ENCODE assay signal across 1 cellular context in the genomic region with DNA sequence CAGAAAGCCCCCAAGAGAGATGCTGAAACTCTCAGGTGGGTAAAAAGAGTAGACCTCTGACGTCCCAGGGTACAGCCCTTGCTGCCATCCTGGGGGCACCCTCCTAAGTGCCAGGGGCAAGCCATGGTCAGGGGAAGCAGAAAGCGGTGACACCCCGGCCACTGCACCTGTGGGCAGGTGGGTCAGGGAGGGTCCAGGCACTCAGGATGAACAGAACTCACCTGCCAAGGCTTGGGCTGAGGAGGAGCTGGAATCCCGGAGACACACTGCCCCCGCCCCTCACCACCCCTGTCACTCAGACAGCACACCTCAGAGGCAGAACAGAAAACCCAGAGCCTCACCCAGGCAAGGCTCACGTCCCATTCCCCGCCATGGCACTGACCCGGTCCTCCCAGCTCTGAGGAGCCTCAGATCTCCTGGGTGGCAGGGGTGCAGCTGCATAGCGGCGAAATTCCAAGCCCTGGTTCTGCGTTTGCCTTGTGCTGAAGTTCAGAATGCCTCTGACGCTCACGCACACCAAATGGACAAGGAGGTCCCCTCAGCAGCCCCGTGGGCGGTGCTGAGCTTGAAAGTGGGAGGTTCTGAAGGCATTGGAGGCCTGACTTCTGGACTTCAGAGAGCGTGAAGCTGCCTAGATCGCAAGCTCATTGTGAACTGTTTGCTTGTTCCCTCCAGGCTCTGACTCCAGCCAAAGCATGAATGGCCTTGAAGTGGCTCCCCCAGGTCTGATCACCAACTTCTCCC.
TF ChIP-seq lines count a peak whose summit lies in the region.

No MANE protein-coding gene starts in this region.

TF ChIP-seq in WTC11, 78 proteins besides CTCF, POLR2A, EP300 and RAD21 (continued from another document):
- TF ChIP-seq, protein P1, sequence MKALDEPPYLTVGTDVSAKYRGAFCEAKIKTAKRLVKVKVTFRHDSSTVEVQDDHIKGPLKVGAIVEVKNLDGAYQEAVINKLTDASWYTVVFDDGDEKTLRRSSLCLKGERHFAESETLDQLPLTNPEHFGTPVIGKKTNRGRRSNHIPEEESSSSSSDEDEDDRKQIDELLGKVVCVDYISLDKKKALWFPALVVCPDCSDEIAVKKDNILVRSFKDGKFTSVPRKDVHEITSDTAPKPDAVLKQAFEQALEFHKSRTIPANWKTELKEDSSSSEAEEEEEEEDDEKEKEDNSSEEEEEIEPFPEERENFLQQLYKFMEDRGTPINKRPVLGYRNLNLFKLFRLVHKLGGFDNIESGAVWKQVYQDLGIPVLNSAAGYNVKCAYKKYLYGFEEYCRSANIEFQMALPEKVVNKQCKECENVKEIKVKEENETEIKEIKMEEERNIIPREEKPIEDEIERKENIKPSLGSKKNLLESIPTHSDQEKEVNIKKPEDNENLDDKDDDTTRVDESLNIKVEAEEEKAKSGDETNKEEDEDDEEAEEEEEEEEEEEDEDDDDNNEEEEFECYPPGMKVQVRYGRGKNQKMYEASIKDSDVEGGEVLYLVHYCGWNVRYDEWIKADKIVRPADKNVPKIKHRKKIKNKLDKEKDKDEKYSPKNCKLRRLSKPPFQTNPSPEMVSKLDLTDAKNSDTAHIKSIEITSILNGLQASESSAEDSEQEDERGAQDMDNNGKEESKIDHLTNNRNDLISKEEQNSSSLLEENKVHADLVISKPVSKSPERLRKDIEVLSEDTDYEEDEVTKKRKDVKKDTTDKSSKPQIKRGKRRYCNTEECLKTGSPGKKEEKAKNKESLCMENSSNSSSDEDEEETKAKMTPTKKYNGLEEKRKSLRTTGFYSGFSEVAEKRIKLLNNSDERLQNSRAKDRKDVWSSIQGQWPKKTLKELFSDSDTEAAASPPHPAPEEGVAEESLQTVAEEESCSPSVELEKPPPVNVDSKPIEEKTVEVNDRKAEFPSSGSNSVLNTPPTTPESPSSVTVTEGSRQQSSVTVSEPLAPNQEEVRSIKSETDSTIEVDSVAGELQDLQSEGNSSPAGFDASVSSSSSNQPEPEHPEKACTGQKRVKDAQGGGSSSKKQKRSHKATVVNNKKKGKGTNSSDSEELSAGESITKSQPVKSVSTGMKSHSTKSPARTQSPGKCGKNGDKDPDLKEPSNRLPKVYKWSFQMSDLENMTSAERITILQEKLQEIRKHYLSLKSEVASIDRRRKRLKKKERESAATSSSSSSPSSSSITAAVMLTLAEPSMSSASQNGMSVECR (CRISPR knock-in tag; IDR thresholded peaks at IDR 0.05; ENCODE audit: borderline replicate concordance) = no peak
- no peak for TF ChIP-seq TP53 (CRISPR knock-in tag; IDR thresholded peaks at IDR 0.05)
- TF ChIP-seq, protein P2, sequence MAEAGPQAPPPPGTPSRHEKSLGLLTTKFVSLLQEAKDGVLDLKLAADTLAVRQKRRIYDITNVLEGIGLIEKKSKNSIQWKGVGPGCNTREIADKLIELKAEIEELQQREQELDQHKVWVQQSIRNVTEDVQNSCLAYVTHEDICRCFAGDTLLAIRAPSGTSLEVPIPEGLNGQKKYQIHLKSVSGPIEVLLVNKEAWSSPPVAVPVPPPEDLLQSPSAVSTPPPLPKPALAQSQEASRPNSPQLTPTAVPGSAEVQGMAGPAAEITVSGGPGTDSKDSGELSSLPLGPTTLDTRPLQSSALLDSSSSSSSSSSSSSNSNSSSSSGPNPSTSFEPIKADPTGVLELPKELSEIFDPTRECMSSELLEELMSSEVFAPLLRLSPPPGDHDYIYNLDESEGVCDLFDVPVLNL (CRISPR knock-in tag; IDR thresholded peaks at IDR 0.05; ENCODE audit: borderline replicate concordance, low read depth) = no peak
